In genomic region chr18:31590570-31590969, GRCh38 we compare ENCODE assay signal across 16 cellular contexts. TPM values are rescaled to one million over a fixed set of nuclear protein-coding genes. Genes with fewer than 3 reads are reported as not detected.
A peak's percentile ranks its signal among the peaks of the same experiment; 100 is the strongest.
DNase-seq lines count a peak whose midpoint lies in the region; ATAC-seq and TF ChIP-seq lines count a peak whose summit lies in the region.
"Had no signal": no experiment of that assay in that cellular context is flagged by ENCODE, and none has a peak within 500 bp of the region (broad histone marks: within the 10 kb centered on the region; RNA-seq: fewer than 3 reads in every experiment).

No MANE protein-coding gene starts in this region.

- H3K36me3 Mint-ChIP-seq in WTC11 = no peaks in the 10 kb centered on the region
- H3K36me3 Mint-ChIP-seq: CD4-positive, alpha-beta memory T cell had no signal

- peak overlapping the region in 2 of 3 donors; percentile 70 to 76 for H3K27ac ChIP-seq in right lobe of liver
- H3K27ac ChIP-seq: A549, C4-2B had no signal

- 0 out of 2 replicates have a peak overlapping the region, but pooled peaks have one; percentile 38 for H3K27ac Mint-ChIP-seq in WTC11
- H3K27ac Mint-ChIP-seq: GM23338 had no signal

- no peaks in the 10 kb centered on the region for H3K27me3 ChIP-seq in right lobe of liver
- H3K27me3 ChIP-seq: BE2C had no signal

- H3K9me3 ChIP-seq in right lobe of liver = no peaks in the 10 kb centered on the region
- H3K9me3 ChIP-seq: A549, BE2C had no signal

- 78% methylated on average over 8 of the region's 8 CpGs for WGBS in right lobe of liver (ENCODE audit: insufficient coverage, low coverage, low lambda C conversion rate, missing lambda C conversion rate)

- H3K27me3 Mint-ChIP-seq in WTC11 (ENCODE audit: low read depth) = no peaks in the 10 kb centered on the region; the same call in 1 of the 2 replicates

- ATAC-seq in WTC11 (no peak), esophagus mucosa (peak; percentile 77), right lobe of liver (no peak), GM19463 (IDR thresholded peaks at IDR 0.05; ENCODE audit: unreplicated experiment) (no peak), GM21381 (IDR thresholded peaks at IDR 0.05; ENCODE audit: unreplicated experiment) (no peak)
- ATAC-seq: A549, GM23338 had no signal

- TF ChIP-seq CTCF in WTC11 (IDR thresholded peaks at IDR 0.05) (no peak), right lobe of liver (IDR thresholded peaks at IDR 0.05) (no peak)

- H3K4me3 Mint-ChIP-seq in WTC11 = no peak overlapping the region
- H3K4me3 Mint-ChIP-seq: CD4-positive, alpha-beta memory T cell; GM23338 had no signal

- DNase-seq in WTC11 (ENCODE audit: low spot score) = no peak
- no peak for DNase-seq in right lobe of liver
- no peak for DNase-seq in stimulated activated naive CD4-positive, alpha-beta T cell treated with Interleukin-2 at 50 U/mL for 16 hours (lab: John Stamatoyannopoulos, UW)
- no peak for DNase-seq in T-helper 1 cell
- DNase-seq: BE2C; CD4-positive, alpha-beta memory T cell; DMS153; GF-D8; H7; IMR-90 had no signal

- intact Hi-C loops in right lobe of liver (cut with DNase I) = no loop called here

- TF ChIP-seq POLR2A in right lobe of liver (IDR thresholded peaks at IDR 0.05) = no peak

- peaks cover 0 to 41% (median 8%) of the 10 kb centered on the region in 4 donors for H3K4me1 ChIP-seq in right lobe of liver
- H3K4me1 ChIP-seq: A549, BE2C had no signal

- H3K36me3 ChIP-seq in right lobe of liver = peaks cover 0 to 32% (median 6%) of the 10 kb centered on the region in 4 donors
- H3K36me3 ChIP-seq: BE2C had no signal

- H3K4me1 Mint-ChIP-seq in WTC11 = peaks cover 10% of the 10 kb centered on the region
- H3K4me1 Mint-ChIP-seq: CD4-positive, alpha-beta memory T cell had no signal

- no peaks in the 10 kb centered on the region for H3K9me3 Mint-ChIP-seq in WTC11
- H3K9me3 Mint-ChIP-seq: CD4-positive, alpha-beta memory T cell; GM23338 had no signal

- POLR2A ChIA-PET in WTC11 (lab: Charles Lee) = no interaction called here

- CTCF ChIA-PET in WTC11 (lab: Charles Lee) = interaction anchor here (0.6 kb wide), 1 partner anchor 94 kb away, joined by 6 read pairs; no protein-coding TSS in a partner anchor

- no peak overlapping the region for H3K4me3 ChIP-seq in right lobe of liver
- H3K4me3 ChIP-seq: A549, GM23338 had no signal

TF ChIP-seq in WTC11, 78 proteins besides CTCF, POLR2A, EP300 and RAD21 (continues in another document):
- TF ChIP-seq SMAD4 (CRISPR knock-in tag; IDR thresholded peaks at IDR 0.05) (no peak), TP53 (CRISPR knock-in tag; IDR thresholded peaks at IDR 0.05) (no peak), FOXP4 (CRISPR knock-in tag; IDR thresholded peaks at IDR 0.05) (no peak), SP1 (CRISPR knock-in tag; conservative IDR thresholded peaks at IDR 0.05) (no peak), RORB (CRISPR knock-in tag; IDR thresholded peaks at IDR 0.05) (no peak), JAZF1 (CRISPR knock-in tag; IDR thresholded peaks at IDR 0.05) (no peak), E2F1 (CRISPR knock-in tag; IDR thresholded peaks at IDR 0.05) (no peak)
- TF ChIP-seq, protein P1, sequence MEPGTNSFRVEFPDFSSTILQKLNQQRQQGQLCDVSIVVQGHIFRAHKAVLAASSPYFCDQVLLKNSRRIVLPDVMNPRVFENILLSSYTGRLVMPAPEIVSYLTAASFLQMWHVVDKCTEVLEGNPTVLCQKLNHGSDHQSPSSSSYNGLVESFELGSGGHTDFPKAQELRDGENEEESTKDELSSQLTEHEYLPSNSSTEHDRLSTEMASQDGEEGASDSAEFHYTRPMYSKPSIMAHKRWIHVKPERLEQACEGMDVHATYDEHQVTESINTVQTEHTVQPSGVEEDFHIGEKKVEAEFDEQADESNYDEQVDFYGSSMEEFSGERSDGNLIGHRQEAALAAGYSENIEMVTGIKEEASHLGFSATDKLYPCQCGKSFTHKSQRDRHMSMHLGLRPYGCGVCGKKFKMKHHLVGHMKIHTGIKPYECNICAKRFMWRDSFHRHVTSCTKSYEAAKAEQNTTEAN (CRISPR knock-in tag; IDR thresholded peaks at IDR 0.05) = no peak
- TF ChIP-seq, protein P2, sequence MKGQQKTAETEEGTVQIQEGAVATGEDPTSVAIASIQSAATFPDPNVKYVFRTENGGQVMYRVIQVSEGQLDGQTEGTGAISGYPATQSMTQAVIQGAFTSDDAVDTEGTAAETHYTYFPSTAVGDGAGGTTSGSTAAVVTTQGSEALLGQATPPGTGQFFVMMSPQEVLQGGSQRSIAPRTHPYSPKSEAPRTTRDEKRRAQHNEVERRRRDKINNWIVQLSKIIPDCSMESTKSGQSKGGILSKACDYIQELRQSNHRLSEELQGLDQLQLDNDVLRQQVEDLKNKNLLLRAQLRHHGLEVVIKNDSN (CRISPR knock-in tag; IDR thresholded peaks at IDR 0.05) = no peak
- TF ChIP-seq, protein P3, sequence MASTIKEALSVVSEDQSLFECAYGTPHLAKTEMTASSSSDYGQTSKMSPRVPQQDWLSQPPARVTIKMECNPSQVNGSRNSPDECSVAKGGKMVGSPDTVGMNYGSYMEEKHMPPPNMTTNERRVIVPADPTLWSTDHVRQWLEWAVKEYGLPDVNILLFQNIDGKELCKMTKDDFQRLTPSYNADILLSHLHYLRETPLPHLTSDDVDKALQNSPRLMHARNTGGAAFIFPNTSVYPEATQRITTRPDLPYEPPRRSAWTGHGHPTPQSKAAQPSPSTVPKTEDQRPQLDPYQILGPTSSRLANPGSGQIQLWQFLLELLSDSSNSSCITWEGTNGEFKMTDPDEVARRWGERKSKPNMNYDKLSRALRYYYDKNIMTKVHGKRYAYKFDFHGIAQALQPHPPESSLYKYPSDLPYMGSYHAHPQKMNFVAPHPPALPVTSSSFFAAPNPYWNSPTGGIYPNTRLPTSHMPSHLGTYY (CRISPR knock-in tag; IDR thresholded peaks at IDR 0.05) = no peak
- TF ChIP-seq, protein P4, sequence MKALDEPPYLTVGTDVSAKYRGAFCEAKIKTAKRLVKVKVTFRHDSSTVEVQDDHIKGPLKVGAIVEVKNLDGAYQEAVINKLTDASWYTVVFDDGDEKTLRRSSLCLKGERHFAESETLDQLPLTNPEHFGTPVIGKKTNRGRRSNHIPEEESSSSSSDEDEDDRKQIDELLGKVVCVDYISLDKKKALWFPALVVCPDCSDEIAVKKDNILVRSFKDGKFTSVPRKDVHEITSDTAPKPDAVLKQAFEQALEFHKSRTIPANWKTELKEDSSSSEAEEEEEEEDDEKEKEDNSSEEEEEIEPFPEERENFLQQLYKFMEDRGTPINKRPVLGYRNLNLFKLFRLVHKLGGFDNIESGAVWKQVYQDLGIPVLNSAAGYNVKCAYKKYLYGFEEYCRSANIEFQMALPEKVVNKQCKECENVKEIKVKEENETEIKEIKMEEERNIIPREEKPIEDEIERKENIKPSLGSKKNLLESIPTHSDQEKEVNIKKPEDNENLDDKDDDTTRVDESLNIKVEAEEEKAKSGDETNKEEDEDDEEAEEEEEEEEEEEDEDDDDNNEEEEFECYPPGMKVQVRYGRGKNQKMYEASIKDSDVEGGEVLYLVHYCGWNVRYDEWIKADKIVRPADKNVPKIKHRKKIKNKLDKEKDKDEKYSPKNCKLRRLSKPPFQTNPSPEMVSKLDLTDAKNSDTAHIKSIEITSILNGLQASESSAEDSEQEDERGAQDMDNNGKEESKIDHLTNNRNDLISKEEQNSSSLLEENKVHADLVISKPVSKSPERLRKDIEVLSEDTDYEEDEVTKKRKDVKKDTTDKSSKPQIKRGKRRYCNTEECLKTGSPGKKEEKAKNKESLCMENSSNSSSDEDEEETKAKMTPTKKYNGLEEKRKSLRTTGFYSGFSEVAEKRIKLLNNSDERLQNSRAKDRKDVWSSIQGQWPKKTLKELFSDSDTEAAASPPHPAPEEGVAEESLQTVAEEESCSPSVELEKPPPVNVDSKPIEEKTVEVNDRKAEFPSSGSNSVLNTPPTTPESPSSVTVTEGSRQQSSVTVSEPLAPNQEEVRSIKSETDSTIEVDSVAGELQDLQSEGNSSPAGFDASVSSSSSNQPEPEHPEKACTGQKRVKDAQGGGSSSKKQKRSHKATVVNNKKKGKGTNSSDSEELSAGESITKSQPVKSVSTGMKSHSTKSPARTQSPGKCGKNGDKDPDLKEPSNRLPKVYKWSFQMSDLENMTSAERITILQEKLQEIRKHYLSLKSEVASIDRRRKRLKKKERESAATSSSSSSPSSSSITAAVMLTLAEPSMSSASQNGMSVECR (CRISPR knock-in tag; IDR thresholded peaks at IDR 0.05; ENCODE audit: borderline replicate concordance) = no peak

RNA-seq across cellular contexts. Expression of gene TTR, which starts 1.1 kb away (rescaled TPM):
- total RNA-seq in WTC11 (2021) (1.0 to 1.7 TPM (median 1.3 TPM) in 3 replicates), esophagus mucosa (0.20 TPM), right lobe of liver (1,000 to 10,000 TPM; 1,281 to 4,774 (median 2,625) TPM)
- total RNA-seq: CD4-positive, alpha-beta memory T cell; GM23338; H7; IMR-90 had no signal

Comparison
In these comparisons a context has a peak if more than half of its experiments do, and no peak if none do; other contexts are left out.
1. RNA of gene TTR, which starts 1.1 kb away (total RNA-seq): 1,281 to 4,774 TPM in right lobe of liver; 1.0 to 1.7 TPM in WTC11 and 0.20 TPM in esophagus mucosa (single experiment); every median in the first group is over 100 times any median in the second.